Comparison of ENCODE assay signal across 14 cellular contexts in genomic region chr19:47309608-47310007, GRCh38. TPM values are rescaled to one million over a fixed set of nuclear protein-coding genes. Genes with fewer than 3 reads are reported as not detected.
DNase-seq lines count a peak whose midpoint lies in the region; ATAC-seq and TF ChIP-seq lines count a peak whose summit lies in the region.
"Had no signal": no experiment of that assay in that cellular context is flagged by ENCODE, and none has a peak within 500 bp of the region (broad histone marks: within the 10 kb centered on the region; RNA-seq: fewer than 3 reads in every experiment).

Gene C5AR1 (plus strand): TSS chr19:47309861. CDS start chr19:47309896, 35 bp downstream.

- H3K36me3 Mint-ChIP-seq in glutamatergic neuron (ENCODE audit: unreplicated experiment) = no peaks in the 10 kb centered on the region
- H3K36me3 Mint-ChIP-seq: memory B cell had no signal

- DNase-seq in M059J (ENCODE audit: low read depth) (peak; percentile 29), coronary artery (ENCODE audit: low spot score) (no peak), mesenteric fat pad (ENCODE audit: low spot score) (no peak), DMS79 treated with DMSO at 0.1 percent for 48 hours (lab: John Stamatoyannopoulos, UW) (no peak), glutamatergic neuron (no peak)
- DNase-seq: activated CD4-positive, alpha-beta T cell treated with anti-CD3 and anti-CD28 coated beads for 48 hours; activated gamma-delta T cell; cerebellar nuclear complex; KG1; NCI-H2171 treated with DMSO at 0.1 percent for 48 hours had no signal

- H3K27ac ChIP-seq in coronary artery (peak within 1 kb of the TSS in 1 of 2 donors; percentile 59), thymus (ENCODE audit: low read depth) (no peak within 1 kb of the TSS)

- H3K27me3 ChIP-seq in thymus (ENCODE audit: control insufficient read depth, insufficient read depth) = no peaks in the 10 kb centered on the region

- ATAC-seq in GM21576 (IDR thresholded peaks at IDR 0.05; ENCODE audit: unreplicated experiment) (no peak), HG03095 (IDR thresholded peaks at IDR 0.05; ENCODE audit: unreplicated experiment) (no peak)

- H3K36me3 ChIP-seq in thymus (ENCODE audit: control insufficient read depth, insufficient read depth) = no peaks in the 10 kb centered on the region

- 35% methylated on average over 12 of the region's 12 CpGs for whole genome bisulfite sequencing in thymus

- no peak within 1 kb of the TSS for H3K27ac Mint-ChIP-seq in glutamatergic neuron (ENCODE audit: unreplicated experiment)
- H3K27ac Mint-ChIP-seq: memory B cell had no signal

- no peaks in the 10 kb centered on the region for H3K4me1 ChIP-seq in thymus (ENCODE audit: control insufficient read depth, insufficient read depth, low read length)

- peaks cover 4% of the 10 kb centered on the region for H3K9me3 Mint-ChIP-seq in glutamatergic neuron (ENCODE audit: unreplicated experiment)
- H3K9me3 Mint-ChIP-seq: memory B cell had no signal

- TF ChIP-seq CTCF in coronary artery (IDR thresholded peaks at IDR 0.05) = no peak
- TF ChIP-seq CTCF in glutamatergic neuron (IDR thresholded peaks at IDR 0.05; ENCODE audit: partially characterized antibody, unreplicated experiment) = no peak

- H3K27me3 Mint-ChIP-seq in glutamatergic neuron (ENCODE audit: unreplicated experiment) = no peaks in the 10 kb centered on the region

- H3K4me3 Mint-ChIP-seq in glutamatergic neuron (ENCODE audit: unreplicated experiment) = no peak within 1 kb of the TSS
- H3K4me3 Mint-ChIP-seq: memory B cell had no signal

- no peaks in the 10 kb centered on the region for H3K9me3 ChIP-seq in thymus (ENCODE audit: control insufficient read depth)

- no peaks in the 10 kb centered on the region for H3K4me1 Mint-ChIP-seq in glutamatergic neuron (ENCODE audit: low read depth, unreplicated experiment)

- H3K4me3 ChIP-seq in coronary artery (peak within 1 kb of the TSS; percentile 46), thymus (ENCODE audit: low read length) (no peak within 1 kb of the TSS)

RNA-seq across cellular contexts. Expression of gene C5AR1, which starts in this region (rescaled TPM):
- total RNA-seq in M059J (2014; rRNA removed; shearing (Covaris generic)) = 0.05 TPM in 1 of 2 replicates, not detected in the other
- total RNA-seq in mesenteric fat pad (135 TPM), glutamatergic neuron (ENCODE audit: unreplicated experiment) (1.4 TPM)
- polyA plus RNA-seq in thymus = 17.8 TPM

Comparison
In these comparisons a context has a peak if more than half of its experiments do, and no peak if none do; other contexts are left out.
1. RNA of gene C5AR1 (total RNA-seq): 135 TPM in mesenteric fat pad (single experiment); 1.4 TPM in glutamatergic neuron (single experiment) and 0.05 TPM in M059J; every median in the first group is over 10 times any median in the second.
2. Peak in DNase-seq in M059J; RNA of the gene not detected or under 1 TPM.